ENCODE assay signal across 9 cellular contexts in genomic region chr19:19388568-19389555, GRCh38. TPM values are rescaled to one million over a fixed set of nuclear protein-coding genes. Genes with fewer than 3 reads are reported as not detected.
DNase-seq lines count a peak whose midpoint lies in the region; TF ChIP-seq lines count a peak whose summit lies in the region.
"Had no signal": no experiment of that assay in that cellular context is flagged by ENCODE, and none has a peak within 500 bp of the region (broad histone marks: within the 10 kb centered on the region; RNA-seq: fewer than 3 reads in every experiment).

No MANE protein-coding gene starts in this region.

- H3K36me3 Mint-ChIP-seq in CD14-positive monocyte, result peaks cover 16 to 30% of the 10 kb centered on the region in 2 donors
- H3K36me3 Mint-ChIP-seq in nephron (ENCODE audit: low read depth), result peaks cover 4% of the 10 kb centered on the region

- H3K27ac ChIP-seq in coronary artery, result peak overlapping the region; percentile 50 to 71

- DNase-seq in CD14-positive monocyte (ENCODE audit: low spot score) (no peak), MV-4-11 (lab: John Stamatoyannopoulos, UW) (peak; percentile 29), coronary artery (ENCODE audit: low spot score) (no peak), islet precursor cell (no peak), dedifferentiated amniotic fluid mesenchymal stem cell (ENCODE audit: extremely low spot score) (no peak), activated gamma-delta T cell treated with Interleukin-2 at 50 U/mL for 16 hours (no peak), hypothalamus (lab: John Stamatoyannopoulos, UW) (no peak)
- DNase-seq: NCI-H524 treated with DMSO at 0.1 percent for 48 hours had no signal

- H3K4me3 Mint-ChIP-seq in CD14-positive monocyte (peak overlapping the region in 1 of 2 donors; percentile 5), nephron (peak overlapping the region; percentile 91 to 95 (median 93))

- intact Hi-C loops in CD14-positive monocyte (cut with micrococcal nuclease), result no loop called here

- peaks cover 0 to 6% (median 0%) of the 10 kb centered on the region in 3 donors for H3K27me3 Mint-ChIP-seq in CD14-positive monocyte (ENCODE audit: low read depth in 3 of 3)
- H3K27me3 Mint-ChIP-seq in nephron (ENCODE audit: low read depth), result no peaks in the 10 kb centered on the region

- H3K9me3 Mint-ChIP-seq in CD14-positive monocyte, result peaks cover 0 to 2% (median 0%) of the 10 kb centered on the region in 7 donors
- H3K9me3 Mint-ChIP-seq in nephron, result no peaks in the 10 kb centered on the region

- H3K27ac Mint-ChIP-seq in CD14-positive monocyte, result peak overlapping the region; percentile 23 to 98 (median 65)
- H3K27ac Mint-ChIP-seq in nephron, result peak overlapping the region; percentile 86 to 93 (median 92)

- H3K4me1 Mint-ChIP-seq in CD14-positive monocyte, result peaks cover 73% of the 10 kb centered on the region
- H3K4me1 Mint-ChIP-seq in nephron, result peaks cover 38% of the 10 kb centered on the region

- H3K4me3 ChIP-seq in coronary artery, result peak overlapping the region; percentile 10

- TF ChIP-seq CTCF in CD14-positive monocyte (IDR thresholded peaks at IDR 0.05) (no peak), coronary artery (IDR thresholded peaks at IDR 0.05) (no peak), nephron (IDR thresholded peaks at IDR 0.05; ENCODE audit: unreplicated experiment in 3 of 3) (no peak)

RNA-seq across cellular contexts. Expression of gene GATAD2A, which starts 16.6 kb away (rescaled TPM):
- 1 to 10 TPM; 8.0 to 8.7 TPM for polyA plus RNA-seq in CD14-positive monocyte
